In genomic region chr22:37990862-37991261, GRCh38 we compare ENCODE assay signal across 35 cellular contexts. TPM values are rescaled to one million over a fixed set of nuclear protein-coding genes. Genes with fewer than 3 reads are reported as not detected.
"Had no signal": no experiment of that assay in that cellular context is flagged by ENCODE, and none has a peak within 500 bp of the region (broad histone marks: within the 10 kb centered on the region; RNA-seq: fewer than 3 reads in every experiment).

No MANE protein-coding gene starts in this region.

- H3K4me3 ChIP-seq: adrenal gland, body of pancreas, cardiac muscle cell, esophagus squamous epithelium, gastroesophageal sphincter had no signal

- DNase-seq: activated CD4-positive, alpha-beta memory T cell treated with anti-CD3 and anti-CD28 coated beads for 36 hours; activated CD4-positive, alpha-beta T cell treated with anti-CD3 and anti-CD28 coated beads for 36 hours; activated CD4-positive, alpha-beta T cell treated with anti-CD3 and anti-CD28 coated beads, Interleukin-2, amount 10 ng/mL, durations not matched to agents 24 days and 14 days; activated CD4-positive, CD25-positive, alpha-beta regulatory T cell; activated CD4-positive, CD25-positive, alpha-beta regulatory T cell treated with anti-CD3 and anti-CD28 coated beads, Interleukin-2, amount 50 U/mL, for 72 hours; activated CD8-positive, alpha-beta memory T cell treated with anti-CD3 and anti-CD28 coated beads, Interleukin-2, amount 10 ng/mL, durations not matched to agents 7 days and 5 days; activated CD8-positive, alpha-beta memory T cell treated with anti-CD3 and anti-CD28 coated beads, Interleukin-2, amount 50 U/mL, for 4 hours; activated CD8-positive, alpha-beta T cell treated with anti-CD3 and anti-CD28 coated beads, Interleukin-2, amount 10 ng/mL, durations not matched to agents 7 days and 5 days; activated effector memory CD4-positive, alpha-beta T cell treated with anti-CD3 and anti-CD28 coated beads, Interleukin-2, amount 50 U/mL, for 16 hours; activated naive CD4-positive, alpha-beta T cell treated with anti-CD3 and anti-CD28 coated beads for 36 hours; activated naive CD8-positive, alpha-beta T cell treated with anti-CD3 and anti-CD28 coated beads for 36 hours; activated naive CD8-positive, alpha-beta T cell treated with anti-CD3 and anti-CD28 coated beads, Interleukin-2, amount 50 U/mL, for 24 hours; activated T-cell treated with anti-CD3 and anti-CD28 coated beads, Interleukin-2, amount 50 U/mL, for 1 hour; activated T-cell treated with anti-CD3 and anti-CD28 coated beads, Interleukin-2, amount 50 U/mL, for 48 hours; aorta; body of pancreas; cortex of kidney; dermis blood vessel endothelial cell; effector CD8-positive, alpha-beta T cell; esophagus squamous epithelium; foreskin melanocyte; T-helper 2 cell had no signal

- H3K4me1 ChIP-seq: adrenal gland, gastroesophageal sphincter had no signal

- H3K27me3 ChIP-seq: adrenal gland, body of pancreas, cardiac muscle cell, esophagus squamous epithelium, gastroesophageal sphincter had no signal

- H3K9me3 ChIP-seq: adrenal gland, body of pancreas, esophagus squamous epithelium, gastroesophageal sphincter had no signal

- H3K27ac ChIP-seq: adrenal gland, body of pancreas, cardiac muscle cell, epithelial cell of prostate, esophagus squamous epithelium had no signal

- H3K36me3 ChIP-seq: adrenal gland, cardiac muscle cell, esophagus squamous epithelium had no signal

- ATAC-seq: activated CD4-positive, alpha-beta T cell treated with anti-CD3 and anti-CD28 coated beads for 36 hours; activated CD8-positive, alpha-beta memory T cell treated with anti-CD3 and anti-CD28 coated beads, Interleukin-2, amount 10 ng/mL, durations not matched to agents 7 days and 5 days; activated CD8-positive, alpha-beta T cell treated with anti-CD3 and anti-CD28 coated beads, Interleukin-2, amount 10 ng/mL, durations not matched to agents 7 days and 5 days; activated naive CD8-positive, alpha-beta T cell treated with anti-CD3 and anti-CD28 coated beads, Interleukin-2, amount 50 U/mL, for 24 hours; body of pancreas; gastroesophageal sphincter had no signal

RNA-seq across cellular contexts. Expression of gene SOX10, which starts 6.5 kb away (rescaled TPM):
- total RNA-seq: activated CD4-positive, alpha-beta memory T cell treated with anti-CD3 and anti-CD28 coated beads for 36 hours; activated CD4-positive, alpha-beta T cell treated with anti-CD3 and anti-CD28 coated beads for 36 hours; activated CD4-positive, alpha-beta T cell treated with anti-CD3 and anti-CD28 coated beads, Interleukin-2, amount 10 ng/mL, durations not matched to agents 24 days and 14 days; activated CD8-positive, alpha-beta memory T cell treated with anti-CD3 and anti-CD28 coated beads for 36 hours; activated CD8-positive, alpha-beta memory T cell treated with anti-CD3 and anti-CD28 coated beads, Interleukin-2, amount 10 ng/mL, durations not matched to agents 7 days and 5 days; activated CD8-positive, alpha-beta T cell treated with anti-CD3 and anti-CD28 coated beads, Interleukin-2, amount 10 ng/mL, durations not matched to agents 7 days and 5 days; activated naive CD4-positive, alpha-beta T cell treated with anti-CD3 and anti-CD28 coated beads for 36 hours; activated naive CD8-positive, alpha-beta T cell treated with anti-CD3 and anti-CD28 coated beads for 36 hours; activated T-helper 1 cell treated with anti-CD3 and anti-CD28 coated beads, Interleukin-12 subunit alpha, Interleukin-12 subunit beta, Interleukin-2, Interleukin-4 antibody, amounts not matched to agents 30 ng/mL and 10 ng/mL and 1 ng/mL, durations not matched to agents 14 hours and 24 hours and 36 hours; activated T-helper 2 cell treated with anti-CD3 and anti-CD28 coated beads, Interferon-gamma antibody, Interleukin-2, Interleukin-4, amounts not matched to agents 10 μg/mL and 5 μg/mL and 100 μg/mL, durations not matched to agents 14 hours and 24 hours and 36 hours; chondrocyte; dermis blood vessel endothelial cell; endothelial cell of umbilical vein; fibroblast of lung; fibroblast of villous mesenchyme; glomerular endothelial cell; T-helper 1 cell treated with Interleukin-12 subunit alpha and Interleukin-12 subunit beta and Interleukin-4 antibody, amounts not matched to agents 30 ng/mL and 1 ng/mL, for 36 hours had no signal

RNA-seq across cellular contexts. Expression of gene C22orf23, which starts 37.5 kb away (rescaled TPM):
- total RNA-seq: activated CD8-positive, alpha-beta T cell treated with anti-CD3 and anti-CD28 coated beads, Interleukin-2, amount 10 ng/mL, durations not matched to agents 7 days and 5 days; activated naive CD4-positive, alpha-beta T cell treated with anti-CD3 and anti-CD28 coated beads for 36 hours; activated T-helper 1 cell treated with anti-CD3 and anti-CD28 coated beads, Interleukin-12 subunit alpha, Interleukin-12 subunit beta, Interleukin-2, Interleukin-4 antibody, amounts not matched to agents 30 ng/mL and 10 ng/mL and 1 ng/mL, durations not matched to agents 14 hours and 24 hours and 36 hours; activated T-helper 2 cell treated with anti-CD3 and anti-CD28 coated beads, Interferon-gamma antibody, Interleukin-2, Interleukin-4, amounts not matched to agents 10 μg/mL and 5 μg/mL and 100 μg/mL, durations not matched to agents 14 hours and 24 hours and 36 hours; aorta; body of pancreas; chondrocyte; dermis blood vessel endothelial cell; fibroblast of villous mesenchyme; T-helper 1 cell treated with Interleukin-12 subunit alpha and Interleukin-12 subunit beta and Interleukin-4 antibody, amounts not matched to agents 30 ng/mL and 1 ng/mL, for 36 hours had no signal
